Comparison of ENCODE assay signal across 8 cellular contexts in genomic region chr14:93007225-93007997, GRCh38.
A peak's percentile ranks its signal among the peaks of the same experiment; 100 is the strongest.
DNase-seq lines count a peak whose midpoint lies in the region; ATAC-seq and TF ChIP-seq lines count a peak whose summit lies in the region.

No MANE protein-coding gene starts in this region.

- no peaks in the 10 kb centered on the region for H3K36me3 ChIP-seq in osteoblast (ENCODE audit: insufficient read depth, low read length)
- no peaks in the 10 kb centered on the region for H3K36me3 ChIP-seq in endodermal cell (ENCODE audit: control insufficient read depth, insufficient read depth, low read length)

- H3K27ac ChIP-seq in osteoblast (ENCODE audit: low read depth, low read length) (peak overlapping the region; percentile 78), endodermal cell (ENCODE audit: low read depth, low read length) (no peak overlapping the region)

- no peak overlapping the region for H3K27ac Mint-ChIP-seq in endodermal cell

- H3K4me2 ChIP-seq in osteoblast (ENCODE audit: insufficient read depth, low read length) = peak overlapping the region; percentile 49

- no peaks in the 10 kb centered on the region for H3K36me3 Mint-ChIP-seq in endodermal cell (ENCODE audit: low read depth)

- no peaks in the 10 kb centered on the region for H3K9me3 Mint-ChIP-seq in endodermal cell

- no peak overlapping the region for H2AFZ ChIP-seq in osteoblast (ENCODE audit: low read length)

- ATAC-seq in HG02938 (IDR thresholded peaks at IDR 0.05; ENCODE audit: unreplicated experiment) (no peak), HG02798 (IDR thresholded peaks at IDR 0.05; ENCODE audit: poor library complexity, unreplicated experiment) (no peak)

- TF ChIP-seq CTCF in epithelial cell of proximal tubule (conservative IDR thresholded peaks at IDR 0.05; ENCODE audit: low read depth, low read length) (no peak), osteoblast (IDR thresholded peaks at IDR 0.05; ENCODE audit: extremely low read depth, low read depth, low read length) (no peak), endodermal cell (conservative IDR thresholded peaks at IDR 0.05) (no peak)

- H3K79me2 ChIP-seq in osteoblast (ENCODE audit: insufficient read depth, low read length) = no peaks in the 10 kb centered on the region

- WGBS in endodermal cell (ENCODE audit: insufficient coverage in 1 of 2, insufficient read length in 1 of 2), 2 experiments = 90% methylated on average over 8 to 15 of the region's 15 CpGs

- H3K9me3 ChIP-seq in osteoblast (ENCODE audit: low read depth, low read length) (no peaks in the 10 kb centered on the region), endodermal cell (ENCODE audit: control insufficient read depth, low read length) (no peaks in the 10 kb centered on the region)

- H3K4me1 Mint-ChIP-seq in endodermal cell = peaks cover 4% of the 10 kb centered on the region

- DNase-seq in GM03348 (ENCODE audit: low spot score) (peak; percentile 89), NCI-H446 treated with DMSO at 0.1 percent for 48 hours (lab: John Stamatoyannopoulos, UW) (peak; percentile 26), epithelial cell of proximal tubule (ENCODE audit: low read depth) (peak; percentile 36), osteoblast (ENCODE audit: insufficient read length, low spot score, missing footprints) (peak; percentile 99), endodermal cell (no peak)
- DNase-seq in activated CD4-positive, alpha-beta T cell treated with anti-CD3 and anti-CD28 coated beads for 1 hour = no peak

- H3K4me3 ChIP-seq in epithelial cell of proximal tubule (ENCODE audit: low read depth, low read length) (no peak overlapping the region), osteoblast (ENCODE audit: insufficient read depth, low read length) (peak overlapping the region; percentile 14), endodermal cell (ENCODE audit: low read length) (no peak overlapping the region)

- H3K9ac ChIP-seq in endodermal cell (ENCODE audit: extremely low read depth, low read length, poor library complexity, severe bottlenecking) = no peak overlapping the region

- no peaks in the 10 kb centered on the region for H3K27me3 Mint-ChIP-seq in endodermal cell (ENCODE audit: insufficient read depth)

- peaks cover 56% of the 10 kb centered on the region for H3K4me1 ChIP-seq in osteoblast (ENCODE audit: insufficient read depth, low read length)
- H3K4me1 ChIP-seq in endodermal cell (ENCODE audit: control insufficient read depth, insufficient read depth, low read length) = peaks cover 2% of the 10 kb centered on the region

- H4K20me1 ChIP-seq in osteoblast (ENCODE audit: insufficient read depth, low read length) = peaks cover 21% of the 10 kb centered on the region

- no peak overlapping the region for H3K4me3 Mint-ChIP-seq in endodermal cell

- H3K27me3 ChIP-seq in osteoblast (ENCODE audit: insufficient read depth, low read length) = no peaks in the 10 kb centered on the region
- no peaks in the 10 kb centered on the region for H3K27me3 ChIP-seq in endodermal cell (ENCODE audit: control insufficient read depth, insufficient read depth, low read length, poor library complexity, severe bottlenecking)

Comparison
In these comparisons a context has a peak if more than half of its experiments do, and no peak if none do; other contexts are left out.
1. DNase-seq: peak in GM03348 (single experiment), NCI-H446 treated with DMSO at 0.1 percent for 48 hours (single experiment), epithelial cell of proximal tubule (single experiment) and osteoblast (single experiment); none in activated CD4-positive, alpha-beta T cell treated with anti-CD3 and anti-CD28 coated beads for 1 hour (single experiment) and endodermal cell (single experiment).